ENCODE assay signal across 10 cellular contexts in the genomic region with DNA sequence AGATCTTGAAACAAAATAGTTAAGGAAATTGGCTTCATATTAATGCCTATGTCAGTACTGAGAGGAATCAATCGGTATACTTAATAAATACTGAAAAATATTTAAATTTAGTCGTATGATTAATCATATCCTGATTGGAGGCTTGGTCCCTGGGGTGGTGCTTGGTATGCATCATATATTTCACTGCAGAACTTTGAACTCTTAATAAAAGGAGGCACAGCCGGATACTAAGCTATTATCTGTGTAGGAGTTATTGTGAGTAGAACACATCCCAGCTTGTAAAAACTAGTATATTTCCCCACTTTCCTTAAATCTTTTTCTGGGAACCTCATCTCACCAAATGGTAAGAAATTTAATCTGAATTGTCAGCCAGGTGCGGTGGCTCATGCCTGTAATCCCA.
"Had no signal": no experiment of that assay in that cellular context is flagged by ENCODE, and none has a peak within 500 bp of the region (broad histone marks: within the 10 kb centered on the region; RNA-seq: fewer than 3 reads in every experiment).

No MANE protein-coding gene starts in this region.

- H3K36me3 ChIP-seq: HAP-1 had no signal

- H3K9me3 ChIP-seq: HAP-1 had no signal

- H3K4me2 ChIP-seq: KMS-11 had no signal

- H2AFZ ChIP-seq: GM23248 had no signal

- H3K27ac ChIP-seq: GM23248, HL-60, KMS-11 had no signal

- DNase-seq: GM23248, GOT3, H7, HFFc6, KBM-7 had no signal

- H3K4me3 ChIP-seq: GM23248, HAP-1 had no signal

- ATAC-seq: HCT116, HepG2 had no signal

- H3K9ac ChIP-seq: GM23248, KMS-11 had no signal
